Comparison of ENCODE assay signal across 9 cellular contexts in the genomic region with DNA sequence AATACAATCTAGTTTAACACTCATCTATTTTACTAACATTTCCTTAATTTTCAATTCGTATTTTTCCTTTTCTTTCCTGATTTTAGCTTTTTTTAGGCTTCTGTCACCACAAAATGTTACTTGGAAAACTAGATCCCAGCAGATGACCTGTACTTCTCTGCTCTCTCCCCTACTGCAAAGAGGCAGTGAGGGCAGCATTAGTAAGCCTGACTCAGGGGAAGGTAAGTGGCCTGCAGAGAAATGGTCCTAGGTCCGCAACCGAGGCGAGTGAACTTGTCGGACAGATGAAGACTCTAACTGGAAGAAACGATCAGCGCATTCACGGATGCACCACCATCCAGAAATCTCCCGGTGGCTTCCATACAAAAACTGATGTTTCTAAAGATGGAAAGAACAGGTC. TPM values are rescaled to one million over a fixed set of nuclear protein-coding genes. Genes with fewer than 3 reads are reported as not detected.
DNase-seq lines count a peak whose midpoint lies in the region; ATAC-seq, FAIRE-seq and TF ChIP-seq lines count a peak whose summit lies in the region.
"Had no signal": no experiment of that assay in that cellular context is flagged by ENCODE, and none has a peak within 500 bp of the region (broad histone marks: within the 10 kb centered on the region; RNA-seq: fewer than 3 reads in every experiment).

No MANE protein-coding gene starts in this region.

- no peak overlapping the region for H2BK120ac ChIP-seq in H1 (replicated peaks; ENCODE audit: low read depth, low read length)

- in situ Hi-C loops in Panc1 (cut with HindIII; ENCODE audit: low pct_unique_long_range_greater_than_20kb, low sequenced_read_pairs): no loop called here

- no peaks in the 10 kb centered on the region for H3K23me2 ChIP-seq in H1 (ENCODE audit: low read depth, low read length)

- no peak overlapping the region for H3K14ac ChIP-seq in H1 (ENCODE audit: insufficient read length)

- no peak overlapping the region for H2AFZ ChIP-seq in H1 (ENCODE audit: low read length)

- H2AK5ac ChIP-seq in H1 (ENCODE audit: low read depth, low read length): no peak overlapping the region

- no TSS peak for BruUV-seq in Panc1 (replicated peaks; lab: Mats Ljungman, UMichigan)

- H3K4me1 ChIP-seq in Panc1 (ENCODE audit: control insufficient read depth, insufficient read depth, low read length) (peaks cover 27% of the 10 kb centered on the region), H1 (replicated peaks in 1 of 4; ENCODE audit: control insufficient read depth in 3 of 4, insufficient read depth in 4 of 4, low read length in 3 of 4) (peaks cover 0 to 14% (median 9%) of the 10 kb centered on the region in 4 experiments; a peak in 6 of 7 replicates), pancreas (peaks cover 10 to 16% (median 13%) of the 10 kb centered on the region in 3 donors)

- H4K20me1 ChIP-seq in H1 (replicated peaks in 1 of 2; ENCODE audit: control insufficient read depth in 1 of 2, insufficient read depth in 2 of 2, low read length in 2 of 2): peaks cover 2 to 9% of the 10 kb centered on the region in 2 experiments

- no peak overlapping the region for H4K8ac ChIP-seq in H1 (ENCODE audit: extremely low read depth, insufficient read depth, low read length)

- H3K27ac ChIP-seq in Panc1 (ENCODE audit: low read length): peak overlapping the region; percentile 44; the same call in 1 of the 2 replicates
- no peak overlapping the region for H3K27ac ChIP-seq in H1 (ENCODE audit: low read depth, low read length)
- H3K27ac ChIP-seq in pancreas: peak overlapping the region; percentile 75 to 94 (median 86)

- POLR2A ChIA-PET in Panc1 (lab: Charles Lee): interaction anchor here (0.7 to 1.4 kb wide), 3 partner anchors 33 to 1214 kb away, joined by 3 to 6 read pairs (median 4); partner anchors contain the start of genes LSM3 and XPC
- POLR2A ChIA-PET in H1 (lab: Charles Lee; ENCODE audit: partially characterized antibody): interaction anchor here (0.8 to 2.9 kb wide), 8 partner anchors 10 to 249 kb away, joined by 3 to 15 read pairs (median 6); partner anchors contain the start of genes CHCHD4, LSM3, TMEM43 and XPC

- H3K4ac ChIP-seq in H1 (replicated peaks; ENCODE audit: insufficient read length, low read depth, low read length): no peak overlapping the region

- H2BK12ac ChIP-seq in H1 (ENCODE audit: low read depth, low read length): 0 out of 2 replicates have a peak overlapping the region, but pooled peaks have one; percentile 75

- no peak overlapping the region for H4K91ac ChIP-seq in H1 (replicated peaks; ENCODE audit: insufficient read length, low read length)

- no peak overlapping the region for H2BK20ac ChIP-seq in H1 (ENCODE audit: low read length)

- H3K9ac ChIP-seq in H1 (replicated peaks in 1 of 4; ENCODE audit: extremely low read depth in 1 of 4, low read depth in 3 of 4, low read length in 3 of 4): no peak overlapping the region

- no peak overlapping the region for H3K18ac ChIP-seq in H1 (ENCODE audit: extremely low read depth, low read length)

- TF ChIP-seq POLR2A in H1 (IDR thresholded peaks at IDR 0.05; ENCODE audit: control extremely low read depth in 1 of 2, low read depth in 2 of 2, low read length in 2 of 2): no peak

- no peak for TF ChIP-seq RAD21 in H1 (IDR thresholded peaks at IDR 0.05 in 1 of 2, conservative IDR thresholded peaks at IDR 0.05 in 1 of 2; ENCODE audit: low read depth in 2 of 2, low read length in 2 of 2)

- FAIRE-seq in H1 (lab: Jason Lieb, UNC) (no peak), pancreas (lab: Jason Lieb, UNC) (no peak)

- DNase-seq in CD1c-positive myeloid dendritic cell (ENCODE audit: extremely low spot score): peak; percentile 16
- no peak for DNase-seq in Panc1 (ENCODE audit: low read depth, low spot score)
- no peak for DNase-seq in H1 (ENCODE audit: low read depth in 1 of 2, low spot score in 2 of 2)
- DNase-seq in pancreas: no peak
- DNase-seq in NCI-H2171 treated with DMSO at 0.1 percent for 48 hours (lab: John Stamatoyannopoulos, UW): no peak
- DNase-seq in activated CD4-positive, CD25-positive, alpha-beta regulatory T cell (lab: John Stamatoyannopoulos, UW): no peak
- DNase-seq in C1 segment of cervical spinal cord (lab: John Stamatoyannopoulos, UW): no peak
- DNase-seq: NCI-H2171 had no signal

- H2BK5ac ChIP-seq in H1 (ENCODE audit: low read depth, low read length): no peak overlapping the region

- no peak overlapping the region for H3K56ac ChIP-seq in H1 (replicated peaks; ENCODE audit: insufficient read length, low read depth, low read length)

- WGBS in H1 (ENCODE audit: extremely low coverage in 1 of 2, insufficient coverage in 1 of 2, insufficient read length in 1 of 2, insufficient replicate concordance in 2 of 2, low coverage in 1 of 2, low lambda C conversion rate in 2 of 2, missing lambda C conversion rate in 1 of 2), 2 experiments: 94 to 100% methylated on average over 1 to 9 of the region's 9 CpGs
- 91 to 93% methylated on average over 9 of the region's 9 CpGs for WGBS in pancreas, 2 donors

- no peak overlapping the region for H2BK15ac ChIP-seq in H1 (ENCODE audit: low read length)

- intact Hi-C loops in Panc1 (cut with micrococcal nuclease; ENCODE audit: unreplicated experiment) (no loop called here), pancreas (cut with DNase I) (no loop called here)

- ATAC-seq in Panc1 (no peak), pancreas (no peak), GM19397 (IDR thresholded peaks at IDR 0.05; ENCODE audit: unreplicated experiment) (no peak)

- no peaks in the 10 kb centered on the region for H3K79me1 ChIP-seq in H1 (ENCODE audit: low read depth, low read length)

- TF ChIP-seq EP300 in H1 (IDR thresholded peaks at IDR 0.05; ENCODE audit: borderline replicate concordance in 1 of 2, low read depth in 2 of 2, low read length in 2 of 2): no peak

- H3K9me3 ChIP-seq in Panc1 (ENCODE audit: control insufficient read depth, insufficient read depth, low read depth, low read length) (no peaks in the 10 kb centered on the region), H1 (ENCODE audit: insufficient read depth in 2 of 2, low read depth in 1 of 2, low read length in 1 of 2) (no peaks in the 10 kb centered on the region), pancreas (no peaks in the 10 kb centered on the region)

- H3K4me2 ChIP-seq in H1 (ENCODE audit: insufficient read depth in 1 of 2, low read depth in 2 of 2, low read length in 2 of 2): no peak overlapping the region

- H3K27me3 ChIP-seq in Panc1 (ENCODE audit: control insufficient read depth, insufficient read depth, low read length): no peaks in the 10 kb centered on the region
- H3K27me3 ChIP-seq in H1 (replicated peaks in 1 of 4; ENCODE audit: control insufficient read depth in 3 of 4, extremely low read depth in 1 of 4, insufficient read depth in 3 of 4, low read length in 3 of 4): no peaks in the 10 kb centered on the region
- H3K27me3 ChIP-seq in pancreas: no peaks in the 10 kb centered on the region

- H4K5ac ChIP-seq in H1 (ENCODE audit: insufficient read length, low read depth, low read length): no peak overlapping the region

- H3K23ac ChIP-seq in H1 (ENCODE audit: insufficient read length): no peak overlapping the region

- H3K4me3 ChIP-seq in Panc1 (ENCODE audit: low read depth in 2 of 2, low read length in 2 of 2): no peak overlapping the region
- no peak overlapping the region for H3K4me3 ChIP-seq in H1 (ENCODE audit: extremely low read depth in 1 of 4, insufficient read depth in 2 of 4, low read depth in 3 of 4, low read length in 4 of 4)
- H3K4me3 ChIP-seq in pancreas: no peak overlapping the region

- H3K36me3 ChIP-seq in Panc1 (ENCODE audit: control insufficient read depth, insufficient read depth, low read length) (no peaks in the 10 kb centered on the region; the same call in 1 of the 2 replicates), H1 (ENCODE audit: control insufficient read depth in 2 of 4, insufficient read depth in 4 of 4, low read length in 3 of 4) (peaks cover 0 to 14% (median 7%) of the 10 kb centered on the region in 4 experiments; a peak in 5 of 8 replicates), pancreas (peaks cover 0 to 40% (median 27%) of the 10 kb centered on the region in 3 donors)

- no peak for TF ChIP-seq CTCF in Panc1 (IDR thresholded peaks at IDR 0.05)
- TF ChIP-seq CTCF in H1 (IDR thresholded peaks at IDR 0.05; ENCODE audit: control extremely low read depth in 1 of 3, insufficient read depth in 1 of 3, low read depth in 1 of 3, low read length in 3 of 3): no peak
- no peak for TF ChIP-seq CTCF in pancreas (IDR thresholded peaks at IDR 0.05)

- no peaks in the 10 kb centered on the region for H3K79me2 ChIP-seq in H1 (ENCODE audit: control insufficient read depth in 1 of 2, insufficient read depth in 2 of 2, low read length in 2 of 2)

- CTCF ChIA-PET in Panc1 (lab: Charles Lee): interaction anchor here (0.6 kb wide), 1 partner anchor 256 kb away, joined by 3 read pairs; no protein-coding TSS in a partner anchor
- CTCF ChIA-PET in H1 (lab: Charles Lee; ENCODE audit: partially characterized antibody): interaction anchor here (0.6 to 4.3 kb wide), 9 partner anchors 9 to 389 kb away, joined by 3 to 22 read pairs (median 7); partner anchors contain the start of genes CHCHD4 and TMEM43

RNA-seq across cellular contexts. Expression of gene TMEM43, which starts 20.4 kb away (rescaled TPM):
- total RNA-seq in Panc1 (2021; ENCODE audit: unreplicated experiment) (51.2 TPM), pancreas (10 to 100 TPM; 11.2 to 31.2 (median 17.6) TPM)
- 47.3 TPM for polyA plus RNA-seq in Panc1 (2012; ENCODE audit: insufficient read length)
- total RNA-seq in H1 (2021; fragmentation: NEBNext Ultra II Directional; extraction: Animal tissue kit (Norgen Biotek cat#: 25700)): 27.0 and 27.4 TPM in 2 replicates
- polyA plus RNA-seq in H1 (2011; rRNA removed) (33.7 and 38.2 TPM in 2 replicates), pancreas (10 to 100 TPM; 13.5 to 22.8 TPM)
- 33.9 TPM for polyA plus RNA-seq in H1 (2011; cell fraction: cytosol; rRNA removed)
- polyA plus RNA-seq in H1 (2011; cell fraction: nucleus; rRNA removed): 39.5 TPM
- 21.2 to 24.6 TPM (median 23.9 TPM) in 4 replicates for polyA plus RNA-seq in H1 (2012, experiment 1 of 2)
- polyA plus RNA-seq in H1 (2012, experiment 2 of 2): 22.3 TPM
- 34.5 TPM for polyA plus RNA-seq in H1 (2013, experiment 1 of 2)
- polyA plus RNA-seq in H1 (2013, experiment 2 of 2): 37.3 TPM
- 35.2 and 35.8 TPM in 2 replicates for polyA minus RNA-seq in H1 (2011; rRNA and poly(A)+ RNA removed)
- 14.5 TPM for polyA minus RNA-seq in H1 (2011; cell fraction: cytosol; rRNA and poly(A)+ RNA removed)
- polyA minus RNA-seq in H1 (2011; cell fraction: nucleus; rRNA and poly(A)+ RNA removed): 13.5 TPM

RNA-seq across cellular contexts. Expression of gene CHCHD4, which starts 20.6 kb away (rescaled TPM):
- 13.8 TPM for total RNA-seq in Panc1 (2021; ENCODE audit: unreplicated experiment)
- polyA plus RNA-seq in Panc1 (2012; ENCODE audit: insufficient read length): 8.9 TPM
- 20.6 and 22.3 TPM in 2 replicates for total RNA-seq in H1 (2021; fragmentation: NEBNext Ultra II Directional; extraction: Animal tissue kit (Norgen Biotek cat#: 25700))
- polyA plus RNA-seq in H1 (2011; rRNA removed): 10.8 and 15.0 TPM in 2 replicates
- polyA plus RNA-seq in H1 (2011; cell fraction: cytosol; rRNA removed): 17.2 TPM
- polyA plus RNA-seq in H1 (2011; cell fraction: nucleus; rRNA removed): 4.9 TPM
- polyA plus RNA-seq in H1 (2012, experiment 1 of 2): 17.2 to 24.5 TPM (median 20.8 TPM) in 4 replicates
- 13.2 TPM for polyA plus RNA-seq in H1 (2012, experiment 2 of 2)
- 17.2 TPM for polyA plus RNA-seq in H1 (2013, experiment 1 of 2)
- 16.3 TPM for polyA plus RNA-seq in H1 (2013, experiment 2 of 2)
- polyA minus RNA-seq in H1 (2011; rRNA and poly(A)+ RNA removed): 9.8 and 11.9 TPM in 2 replicates
- 8.6 TPM for polyA minus RNA-seq in H1 (2011; cell fraction: cytosol; rRNA and poly(A)+ RNA removed)
- polyA minus RNA-seq in H1 (2011; cell fraction: nucleus; rRNA and poly(A)+ RNA removed): 4.8 TPM
- total RNA-seq in pancreas: 1 to 10 TPM; 3.2 to 6.0 (median 5.3) TPM
- 1 to 10 TPM; 3.4 to 8.6 TPM for polyA plus RNA-seq in pancreas

RNA-seq across cellular contexts. Expression of gene XPC, which starts 33.2 kb away (rescaled TPM):
- total RNA-seq in Panc1 (2021; ENCODE audit: unreplicated experiment) (15.1 TPM), pancreas (10 to 100 TPM; 14.2 to 29.9 (median 19.5) TPM)
- polyA plus RNA-seq in Panc1 (2012; ENCODE audit: insufficient read length): 13.9 TPM
- total RNA-seq in H1 (2021; fragmentation: NEBNext Ultra II Directional; extraction: Animal tissue kit (Norgen Biotek cat#: 25700)): 27.3 and 27.7 TPM in 2 replicates
- polyA plus RNA-seq in H1 (2011; rRNA removed) (8.8 and 13.0 TPM in 2 replicates), pancreas (10 to 100 TPM; 17.2 to 26.7 TPM)
- 14.6 TPM for polyA plus RNA-seq in H1 (2011; cell fraction: cytosol; rRNA removed)
- polyA plus RNA-seq in H1 (2011; cell fraction: nucleus; rRNA removed): 25.3 TPM
- polyA plus RNA-seq in H1 (2012, experiment 1 of 2): 25.3 to 31.0 TPM (median 28.3 TPM) in 4 replicates
- polyA plus RNA-seq in H1 (2012, experiment 2 of 2): 5.1 TPM
- 20.2 TPM for polyA plus RNA-seq in H1 (2013, experiment 1 of 2)
- polyA plus RNA-seq in H1 (2013, experiment 2 of 2): 20.5 TPM
- polyA minus RNA-seq in H1 (2011; rRNA and poly(A)+ RNA removed): 19.7 and 22.0 TPM in 2 replicates
- 15.0 TPM for polyA minus RNA-seq in H1 (2011; cell fraction: cytosol; rRNA and poly(A)+ RNA removed)
- 30.3 TPM for polyA minus RNA-seq in H1 (2011; cell fraction: nucleus; rRNA and poly(A)+ RNA removed)

RNA-seq across cellular contexts. Expression of gene LSM3, which starts 33.4 kb away (rescaled TPM):
- 11.9 TPM for total RNA-seq in Panc1 (2021; ENCODE audit: unreplicated experiment)
- polyA plus RNA-seq in Panc1 (2012; ENCODE audit: insufficient read length): 6.0 TPM
- 24.8 and 25.4 TPM in 2 replicates for total RNA-seq in H1 (2021; fragmentation: NEBNext Ultra II Directional; extraction: Animal tissue kit (Norgen Biotek cat#: 25700))
- 3.4 and 7.1 TPM in 2 replicates for polyA plus RNA-seq in H1 (2011; rRNA removed)
- 15.4 TPM for polyA plus RNA-seq in H1 (2011; cell fraction: cytosol; rRNA removed)
- 1.3 TPM for polyA plus RNA-seq in H1 (2011; cell fraction: nucleus; rRNA removed)
- polyA plus RNA-seq in H1 (2012, experiment 1 of 2): 16.4 to 38.9 TPM (median 17.3 TPM) in 4 replicates
- 21.4 TPM for polyA plus RNA-seq in H1 (2012, experiment 2 of 2)
- 35.7 TPM for polyA plus RNA-seq in H1 (2013, experiment 1 of 2)
- 36.0 TPM for polyA plus RNA-seq in H1 (2013, experiment 2 of 2)
- polyA minus RNA-seq in H1 (2011; rRNA and poly(A)+ RNA removed): 1.9 and 2.8 TPM in 2 replicates
- 2.4 TPM for polyA minus RNA-seq in H1 (2011; cell fraction: cytosol; rRNA and poly(A)+ RNA removed)
- 7.5 TPM for polyA minus RNA-seq in H1 (2011; cell fraction: nucleus; rRNA and poly(A)+ RNA removed)
- 1 to 10 TPM; 3.2 to 5.0 (median 4.3) TPM for total RNA-seq in pancreas
- polyA plus RNA-seq in pancreas: 1 to 10 TPM; 3.7 to 7.9 TPM
